Comparison of ENCODE assay signal across 8 cellular contexts in the genomic region with DNA sequence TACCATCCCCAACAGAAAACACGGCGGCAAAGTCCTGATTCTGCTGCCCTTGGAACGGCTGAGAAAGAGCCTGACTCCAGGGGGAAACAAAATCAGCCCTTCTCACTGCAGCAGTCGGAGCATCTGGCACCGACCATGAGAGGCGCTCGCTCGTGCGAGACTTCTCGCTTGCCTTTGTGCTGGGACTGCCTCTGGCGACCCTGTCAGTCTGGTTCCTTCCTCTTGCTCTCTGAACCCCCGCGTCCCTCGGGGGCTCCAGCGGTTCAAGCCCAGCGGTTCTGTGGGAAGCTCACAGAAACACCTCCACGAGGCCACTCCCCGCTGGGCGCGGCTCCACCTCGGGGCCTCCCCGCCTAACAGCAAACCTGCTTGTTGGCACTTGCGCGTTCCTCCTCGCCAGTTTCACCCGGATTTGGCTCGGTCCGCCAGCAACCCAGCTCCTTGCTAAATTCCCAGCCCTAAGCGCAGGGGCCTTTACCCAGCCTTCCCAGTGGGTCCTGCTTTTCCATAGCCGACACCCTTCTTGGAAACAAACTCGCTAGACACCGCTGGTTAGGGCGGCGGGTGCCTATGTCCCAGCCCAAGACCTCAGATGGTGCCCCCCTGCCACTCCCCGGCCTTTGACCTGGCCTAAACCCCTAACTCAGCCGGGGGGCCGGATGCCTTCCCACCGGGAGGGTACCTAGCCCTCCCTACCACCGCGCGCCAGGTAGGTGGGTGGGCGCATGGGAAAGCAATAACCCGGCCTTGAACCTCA. TPM values are rescaled to one million over a fixed set of nuclear protein-coding genes. Genes with fewer than 3 reads are reported as not detected.
DNase-seq lines count a peak whose midpoint lies in the region; ATAC-seq and TF ChIP-seq lines count a peak whose summit lies in the region.

No MANE protein-coding gene starts in this region.

- peaks cover 0 to 17% (median 0%) of the 10 kb centered on the region in 9 donors for H3K27me3 ChIP-seq in heart left ventricle
- H3K27me3 ChIP-seq in parathyroid adenoma (ENCODE audit: control insufficient read depth, insufficient read depth, low read length) = no peaks in the 10 kb centered on the region

- H3K4me1 Mint-ChIP-seq in activated CD4-positive, alpha-beta T cell treated with anti-CD3 and anti-CD28 coated beads, Interleukin-2, amount 10 ng/mL, durations not matched to agents 24 days and 14 days = peaks cover 11% of the 10 kb centered on the region

- no peaks in the 10 kb centered on the region for H3K36me3 ChIP-seq in heart left ventricle
- no peaks in the 10 kb centered on the region for H3K36me3 ChIP-seq in parathyroid adenoma (ENCODE audit: control insufficient read depth, insufficient read depth, low read length)

- H3K9me3 Mint-ChIP-seq in activated CD4-positive, alpha-beta T cell treated with anti-CD3 and anti-CD28 coated beads, Interleukin-2, amount 10 ng/mL, durations not matched to agents 24 days and 14 days = no peaks in the 10 kb centered on the region

- H3K9ac ChIP-seq in parathyroid adenoma = no peak overlapping the region

- peak; percentile 59 for DNase-seq in activated CD4-positive, alpha-beta T cell treated with anti-CD3 and anti-CD28 coated beads, Interleukin-2, amount 10 ng/mL, durations not matched to agents 24 days and 14 days
- no peak for DNase-seq in activated CD4-positive, alpha-beta T cell treated with anti-CD3 and anti-CD28 coated beads, Interleukin-2, amount 50 U/mL, for 1 hour
- DNase-seq in NCI-H1092 (lab: John Stamatoyannopoulos, UW) (peak; percentile 71), heart left ventricle (peak; percentile 74 to 89 (median 86)), dedifferentiated amniotic fluid mesenchymal stem cell (ENCODE audit: extremely low spot score) (no peak)

- WGBS in heart left ventricle, 4 donors = 0 to 2% (median 1%) methylated on average over 18 to 43 of the region's 43 CpGs

- peak overlapping the region; percentile 90 for H3K4me2 ChIP-seq in parathyroid adenoma (ENCODE audit: low read length)

- H3K4me1 ChIP-seq in heart left ventricle (peaks cover 4 to 52% (median 33%) of the 10 kb centered on the region in 12 donors), parathyroid adenoma (no peaks in the 10 kb centered on the region)

- TF ChIP-seq POLR2A in heart left ventricle (IDR thresholded peaks at IDR 0.05) = peak in 1 of 2 donors; percentile 43

- H3K9me3 ChIP-seq in heart left ventricle (no peaks in the 10 kb centered on the region), parathyroid adenoma (ENCODE audit: control insufficient read depth, low read length) (no peaks in the 10 kb centered on the region)

- no peaks in the 10 kb centered on the region for H3K36me3 Mint-ChIP-seq in activated CD4-positive, alpha-beta T cell treated with anti-CD3 and anti-CD28 coated beads, Interleukin-2, amount 10 ng/mL, durations not matched to agents 24 days and 14 days (ENCODE audit: low read depth)

- peak overlapping the region; percentile 28 for H3K4me3 Mint-ChIP-seq in activated CD4-positive, alpha-beta T cell treated with anti-CD3 and anti-CD28 coated beads, Interleukin-2, amount 10 ng/mL, durations not matched to agents 24 days and 14 days

- TF ChIP-seq CTCF in VCaP (conservative IDR thresholded peaks at IDR 0.05) = peak; percentile 55
- TF ChIP-seq CTCF in heart left ventricle (IDR thresholded peaks at IDR 0.05) = peak in 5 of 12 donors; percentile 18 to 49 (median 26)
- no peak for TF ChIP-seq CTCF in parathyroid adenoma (IDR thresholded peaks at IDR 0.05)

- H3K79me2 ChIP-seq in parathyroid adenoma = no peaks in the 10 kb centered on the region

- H3K27ac ChIP-seq in VCaP = peak overlapping the region; percentile 21; the same call in 1 of the 2 replicates
- peak overlapping the region; percentile 90 to 99 (median 96) for H3K27ac ChIP-seq in heart left ventricle
- peak overlapping the region; percentile 40 for H3K27ac ChIP-seq in parathyroid adenoma

- H2AFZ ChIP-seq in parathyroid adenoma = peak overlapping the region; percentile 87

- no peak overlapping the region for H3K27ac Mint-ChIP-seq in activated CD4-positive, alpha-beta T cell treated with anti-CD3 and anti-CD28 coated beads, Interleukin-2, amount 10 ng/mL, durations not matched to agents 24 days and 14 days

- H3K4me3 ChIP-seq in heart left ventricle (peak overlapping the region; percentile 59 to 88 (median 80)), parathyroid adenoma (ENCODE audit: low read depth, low read length) (peak overlapping the region; percentile 70)

- peaks cover 52% of the 10 kb centered on the region for H3K27me3 Mint-ChIP-seq in activated CD4-positive, alpha-beta T cell treated with anti-CD3 and anti-CD28 coated beads, Interleukin-2, amount 10 ng/mL, durations not matched to agents 24 days and 14 days

- ATAC-seq in heart left ventricle (peak; percentile 39 to 64 (median 52)), GM19328 (IDR thresholded peaks at IDR 0.05; ENCODE audit: unreplicated experiment) (no peak)

- intact Hi-C loops in activated CD4-positive, alpha-beta T cell treated with anti-CD3 and anti-CD28 coated beads, Interleukin-2, amount 10 ng/mL, durations not matched to agents 24 days and 14 days (cut with micrococcal nuclease) = no loop called here
- intact Hi-C loops in heart left ventricle (cut with DNase I) = loop anchor here (5.0 to 10.0 kb wide), 12 partner anchors 58 to 888 kb away; no protein-coding TSS in a partner anchor

RNA-seq across cellular contexts. Expression of a gene that starts 2.2 kb away (rescaled TPM):
- not detected in 2 replicates for total RNA-seq in activated CD4-positive, alpha-beta T cell treated with anti-CD3 and anti-CD28 coated beads, Interleukin-2, amount 10 ng/mL, durations not matched to agents 24 days and 14 days
- total RNA-seq in heart left ventricle = 10 to 100 TPM; 16.8 to 40.1 (median 30.2) TPM
- 10 to 100 TPM; 17.1 to 30.6 TPM for polyA plus RNA-seq in heart left ventricle

Comparison
In these comparisons a context has a peak if more than half of its experiments do, and no peak if none do; other contexts are left out.
1. DNase-seq: peak in activated CD4-positive, alpha-beta T cell treated with anti-CD3 and anti-CD28 coated beads, Interleukin-2, amount 10 ng/mL, durations not matched to agents 24 days and 14 days (single experiment), NCI-H1092 (single experiment) and heart left ventricle (5 of 5); none in activated CD4-positive, alpha-beta T cell treated with anti-CD3 and anti-CD28 coated beads, Interleukin-2, amount 50 U/mL, for 1 hour (single experiment) and dedifferentiated amniotic fluid mesenchymal stem cell (single experiment).
2. H3K27ac ChIP-seq: peak in every context shown above with its lines; median percentile 96 in heart left ventricle; 40 in parathyroid adenoma; 21 in VCaP.
3. RNA of a gene that starts 2.2 kb away (total RNA-seq): 16.8 to 40.1 TPM in heart left ventricle; not detected in activated CD4-positive, alpha-beta T cell treated with anti-CD3 and anti-CD28 coated beads, Interleukin-2, amount 10 ng/mL, durations not matched to agents 24 days and 14 days; every median in the first group is over 10 times any median in the second.